8 cellular contexts compared by ENCODE assay signal in genomic region chr9:126397056-126397455, GRCh38.
DNase-seq lines count a peak whose midpoint lies in the region; ATAC-seq, FAIRE-seq and TF ChIP-seq lines count a peak whose summit lies in the region.

No MANE protein-coding gene starts in this region.

- H3K9me3 Mint-ChIP-seq in activated T-cell treated with anti-CD3 and anti-CD28 coated beads, Interleukin-2, amount 50 U/mL, for 24 hours, result no peaks in the 10 kb centered on the region

- ATAC-seq in GM21381 (IDR thresholded peaks at IDR 0.05; ENCODE audit: unreplicated experiment) (peak; percentile 90), SK-N-SH treated with all-trans-retinoic acid at 6 μM for 48 hours (no peak)

- H3K9me3 ChIP-seq in BE2C, result no peaks in the 10 kb centered on the region
- H3K9me3 ChIP-seq in KOPT-K1 (ENCODE audit: insufficient read depth, low read length, poor library complexity, severe bottlenecking), result no peaks in the 10 kb centered on the region
- H3K9me3 ChIP-seq in small intestine (ENCODE audit: control insufficient read depth, low read depth), result no peaks in the 10 kb centered on the region

- H3K36me3 Mint-ChIP-seq in activated T-cell treated with anti-CD3 and anti-CD28 coated beads, Interleukin-2, amount 50 U/mL, for 24 hours (ENCODE audit: low read depth), result peaks cover 8% of the 10 kb centered on the region

- H3K27ac Mint-ChIP-seq in activated T-cell treated with anti-CD3 and anti-CD28 coated beads, Interleukin-2, amount 50 U/mL, for 24 hours, result peak overlapping the region; percentile 66

- no peak overlapping the region for H3K4me3 Mint-ChIP-seq in activated T-cell treated with anti-CD3 and anti-CD28 coated beads, Interleukin-2, amount 50 U/mL, for 24 hours

- H3K36me3 ChIP-seq in BE2C (no peaks in the 10 kb centered on the region; the same call in none of the 2 replicates), KOPT-K1 (ENCODE audit: insufficient read depth, low read length) (peaks cover 54% of the 10 kb centered on the region), small intestine (ENCODE audit: control insufficient read depth in 2 of 2, insufficient read depth in 2 of 2, low read length in 2 of 2) (peaks cover 0 to 3% of the 10 kb centered on the region in 2 donors)

- DNase-seq in BE2C, result no peak
- DNase-seq in activated T-cell treated with anti-CD3 and anti-CD28 coated beads, Interleukin-2, amount 50 U/mL, for 24 hours, result peak; percentile 64
- DNase-seq in small intestine, result peak; percentile 48
- DNase-seq in pons (ENCODE audit: low spot score), result no peak
- no peak for DNase-seq in DMS114 treated with DMSO at 0.1 percent for 48 hours (lab: John Stamatoyannopoulos, UW; ENCODE audit: unreplicated experiment)

- H3K4me1 ChIP-seq in BE2C (peaks cover 3% of the 10 kb centered on the region), small intestine (ENCODE audit: control insufficient read depth in 2 of 2, insufficient read depth in 1 of 2, low read depth in 1 of 2, low read length in 1 of 2) (peaks cover 0 to 2% of the 10 kb centered on the region in 2 donors)

- H3K4me3 ChIP-seq in BE2C (ENCODE audit: low read depth, low read length) (no peak overlapping the region), small intestine (ENCODE audit: low read depth in 1 of 2, low read length in 2 of 2) (no peak overlapping the region)

- peaks cover 45% of the 10 kb centered on the region for H3K4me1 Mint-ChIP-seq in activated T-cell treated with anti-CD3 and anti-CD28 coated beads, Interleukin-2, amount 50 U/mL, for 24 hours (ENCODE audit: low read depth)

- H3K27me3 ChIP-seq in BE2C (no peaks in the 10 kb centered on the region), small intestine (ENCODE audit: control insufficient read depth in 2 of 2, insufficient read depth in 2 of 2, low read length in 2 of 2) (no peaks in the 10 kb centered on the region)

- H3K27ac ChIP-seq in KOPT-K1 (ENCODE audit: low read depth, low read length, poor library complexity, severe bottlenecking) (peak overlapping the region; percentile 67), small intestine (ENCODE audit: low read depth in 1 of 2, low read length in 1 of 2) (peak overlapping the region in 1 of 2 donors; percentile 79)

- no peak for FAIRE-seq in small intestine (lab: Jason Lieb, UNC)

- peak; percentile 21; the same call in 1 of the 2 replicates for TF ChIP-seq CTCF in BE2C (IDR thresholded peaks at IDR 0.05; ENCODE audit: low read depth, low read length)

- peaks cover 4% of the 10 kb centered on the region for H3K27me3 Mint-ChIP-seq in activated T-cell treated with anti-CD3 and anti-CD28 coated beads, Interleukin-2, amount 50 U/mL, for 24 hours

- 74 to 83% (median 74%) methylated on average over 5 of the region's 5 CpGs for WGBS in small intestine, 3 donors

TF ChIP-seq in SK-N-SH treated with all-trans-retinoic acid at 6 μM for 48 hours, 23 proteins besides CTCF, POLR2A, EP300 and RAD21:
- TF ChIP-seq ZFP3 (CRISPR knock-in tag; IDR thresholded peaks at IDR 0.05) (no peak), ZNF8 (CRISPR knock-in tag; IDR thresholded peaks at IDR 0.05) (no peak), TCF4 (CRISPR knock-in tag; IDR thresholded peaks at IDR 0.05; ENCODE audit: borderline replicate concordance) (no peak), ZFP30 (CRISPR knock-in tag; IDR thresholded peaks at IDR 0.05) (no peak), ZNF70 (CRISPR knock-in tag; IDR thresholded peaks at IDR 0.05) (no peak), CSRNP3 (CRISPR knock-in tag; IDR thresholded peaks at IDR 0.05) (no peak), ISL1 (CRISPR knock-in tag; IDR thresholded peaks at IDR 0.05) (no peak), ARNTL (CRISPR knock-in tag; IDR thresholded peaks at IDR 0.05; ENCODE audit: borderline replicate concordance, low read depth) (no peak), ZC3H10 (CRISPR knock-in tag; IDR thresholded peaks at IDR 0.05) (no peak), TOX (CRISPR knock-in tag; IDR thresholded peaks at IDR 0.05; ENCODE audit: borderline replicate concordance) (no peak), PPARA (CRISPR knock-in tag; IDR thresholded peaks at IDR 0.05; ENCODE audit: borderline replicate concordance) (no peak), ZNF565 (CRISPR knock-in tag; conservative IDR thresholded peaks at IDR 0.05; ENCODE audit: low read depth) (no peak), CSDC2 (CRISPR knock-in tag; IDR thresholded peaks at IDR 0.05) (no peak), BACH2 (CRISPR knock-in tag; IDR thresholded peaks at IDR 0.05; ENCODE audit: borderline replicate concordance) (no peak), CREB5 (CRISPR knock-in tag; IDR thresholded peaks at IDR 0.05; ENCODE audit: low read depth) (no peak)
TF ChIP-seq in SK-N-SH treated with all-trans-retinoic acid at 6 μM for 48 hours: peak in this region for 0.

Comparison
In these comparisons a context has a peak if more than half of its experiments do, and no peak if none do; other contexts are left out.
1. DNase-seq: peak in activated T-cell treated with anti-CD3 and anti-CD28 coated beads, Interleukin-2, amount 50 U/mL, for 24 hours (single experiment) and small intestine (single experiment); none in BE2C (single experiment), pons (single experiment) and DMS114 treated with DMSO at 0.1 percent for 48 hours (single experiment).